ENCODE assay signal across 1 cellular context in genomic region chr16:54175169-54175551, GRCh38.
TF ChIP-seq lines count a peak whose summit lies in the region.

No MANE protein-coding gene starts in this region.

TF ChIP-seq in GM23338, 12 proteins besides CTCF, POLR2A, EP300 and RAD21:
- no peak for TF ChIP-seq REST (IDR thresholded peaks at IDR 0.05; ENCODE audit: unreplicated experiment)
- TF ChIP-seq ZNF114 (CRISPR knock-in tag; IDR thresholded peaks at IDR 0.05) = no peak
- TF ChIP-seq NANOG (IDR thresholded peaks at IDR 0.05; ENCODE audit: borderline replicate concordance) = no peak
- no peak for TF ChIP-seq ETS1 (IDR thresholded peaks at IDR 0.05)
- no peak for TF ChIP-seq JUNB (IDR thresholded peaks at IDR 0.05; ENCODE audit: unreplicated experiment)
- no peak for TF ChIP-seq ZNF331 (CRISPR knock-in tag; IDR thresholded peaks at IDR 0.05; ENCODE audit: low read depth)
- TF ChIP-seq, protein P1, sequence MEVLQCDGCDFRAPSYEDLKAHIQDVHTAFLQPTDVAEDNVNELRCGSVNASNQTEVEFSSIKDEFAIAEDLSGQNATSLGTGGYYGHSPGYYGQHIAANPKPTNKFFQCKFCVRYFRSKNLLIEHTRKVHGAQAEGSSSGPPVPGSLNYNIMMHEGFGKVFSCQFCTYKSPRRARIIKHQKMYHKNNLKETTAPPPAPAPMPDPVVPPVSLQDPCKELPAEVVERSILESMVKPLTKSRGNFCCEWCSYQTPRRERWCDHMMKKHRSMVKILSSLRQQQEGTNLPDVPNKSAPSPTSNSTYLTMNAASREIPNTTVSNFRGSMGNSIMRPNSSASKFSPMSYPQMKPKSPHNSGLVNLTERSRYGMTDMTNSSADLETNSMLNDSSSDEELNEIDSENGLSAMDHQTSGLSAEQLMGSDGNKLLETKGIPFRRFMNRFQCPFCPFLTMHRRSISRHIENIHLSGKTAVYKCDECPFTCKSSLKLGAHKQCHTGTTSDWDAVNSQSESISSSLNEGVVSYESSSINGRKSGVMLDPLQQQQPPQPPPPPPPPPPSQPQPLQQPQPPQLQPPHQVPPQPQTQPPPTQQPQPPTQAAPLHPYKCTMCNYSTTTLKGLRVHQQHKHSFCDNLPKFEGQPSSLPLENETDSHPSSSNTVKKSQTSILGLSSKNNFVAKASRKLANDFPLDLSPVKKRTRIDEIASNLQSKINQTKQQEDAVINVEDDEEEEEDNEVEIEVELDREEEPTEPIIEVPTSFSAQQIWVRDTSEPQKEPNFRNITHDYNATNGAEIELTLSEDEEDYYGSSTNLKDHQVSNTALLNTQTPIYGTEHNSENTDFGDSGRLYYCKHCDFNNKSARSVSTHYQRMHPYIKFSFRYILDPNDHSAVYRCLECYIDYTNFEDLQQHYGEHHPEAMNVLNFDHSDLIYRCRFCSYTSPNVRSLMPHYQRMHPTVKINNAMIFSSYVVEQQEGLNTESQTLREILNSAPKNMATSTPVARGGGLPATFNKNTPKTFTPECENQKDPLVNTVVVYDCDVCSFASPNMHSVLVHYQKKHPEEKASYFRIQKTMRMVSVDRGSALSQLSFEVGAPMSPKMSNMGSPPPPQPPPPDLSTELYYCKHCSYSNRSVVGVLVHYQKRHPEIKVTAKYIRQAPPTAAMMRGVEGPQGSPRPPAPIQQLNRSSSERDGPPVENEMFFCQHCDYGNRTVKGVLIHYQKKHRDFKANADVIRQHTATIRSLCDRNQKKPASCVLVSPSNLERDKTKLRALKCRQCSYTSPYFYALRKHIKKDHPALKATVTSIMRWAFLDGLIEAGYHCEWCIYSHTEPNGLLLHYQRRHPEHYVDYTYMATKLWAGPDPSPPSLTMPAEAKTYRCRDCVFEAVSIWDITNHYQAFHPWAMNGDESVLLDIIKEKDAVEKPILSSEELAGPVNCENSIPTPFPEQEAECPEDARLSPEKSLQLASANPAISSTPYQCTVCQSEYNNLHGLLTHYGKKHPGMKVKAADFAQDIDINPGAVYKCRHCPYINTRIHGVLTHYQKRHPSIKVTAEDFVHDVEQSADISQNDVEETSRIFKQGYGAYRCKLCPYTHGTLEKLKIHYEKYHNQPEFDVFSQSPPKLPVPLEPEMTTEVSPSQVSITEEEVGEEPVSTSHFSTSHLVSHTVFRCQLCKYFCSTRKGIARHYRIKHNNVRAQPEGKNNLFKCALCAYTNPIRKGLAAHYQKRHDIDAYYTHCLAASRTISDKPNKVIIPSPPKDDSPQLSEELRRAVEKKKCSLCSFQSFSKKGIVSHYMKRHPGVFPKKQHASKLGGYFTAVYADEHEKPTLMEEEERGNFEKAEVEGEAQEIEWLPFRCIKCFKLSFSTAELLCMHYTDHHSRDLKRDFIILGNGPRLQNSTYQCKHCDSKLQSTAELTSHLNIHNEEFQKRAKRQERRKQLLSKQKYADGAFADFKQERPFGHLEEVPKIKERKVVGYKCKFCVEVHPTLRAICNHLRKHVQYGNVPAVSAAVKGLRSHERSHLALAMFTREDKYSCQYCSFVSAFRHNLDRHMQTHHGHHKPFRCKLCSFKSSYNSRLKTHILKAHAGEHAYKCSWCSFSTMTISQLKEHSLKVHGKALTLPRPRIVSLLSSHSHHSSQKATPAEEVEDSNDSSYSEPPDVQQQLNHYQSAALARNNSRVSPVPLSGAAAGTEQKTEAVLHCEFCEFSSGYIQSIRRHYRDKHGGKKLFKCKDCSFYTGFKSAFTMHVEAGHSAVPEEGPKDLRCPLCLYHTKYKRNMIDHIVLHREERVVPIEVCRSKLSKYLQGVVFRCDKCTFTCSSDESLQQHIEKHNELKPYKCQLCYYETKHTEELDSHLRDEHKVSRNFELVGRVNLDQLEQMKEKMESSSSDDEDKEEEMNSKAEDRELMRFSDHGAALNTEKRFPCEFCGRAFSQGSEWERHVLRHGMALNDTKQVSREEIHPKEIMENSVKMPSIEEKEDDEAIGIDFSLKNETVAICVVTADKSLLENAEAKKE (CRISPR knock-in tag; IDR thresholded peaks at IDR 0.05) = no peak
- TF ChIP-seq EZH2phosphoT487 (IDR thresholded peaks at IDR 0.05; ENCODE audit: unreplicated experiment) = no peak
- no peak for TF ChIP-seq POLR2AphosphoS5 (IDR thresholded peaks at IDR 0.05; ENCODE audit: low read depth)
- no peak for TF ChIP-seq CREB1 (CRISPR knock-in tag; IDR thresholded peaks at IDR 0.05; ENCODE audit: low read depth)
- no peak for TF ChIP-seq EZH2 (IDR thresholded peaks at IDR 0.05; ENCODE audit: low read depth, unreplicated experiment)
- TF ChIP-seq STAT1 (IDR thresholded peaks at IDR 0.05; ENCODE audit: unreplicated experiment) = no peak
